12 cellular contexts compared by ENCODE assay signal in the genomic region with DNA sequence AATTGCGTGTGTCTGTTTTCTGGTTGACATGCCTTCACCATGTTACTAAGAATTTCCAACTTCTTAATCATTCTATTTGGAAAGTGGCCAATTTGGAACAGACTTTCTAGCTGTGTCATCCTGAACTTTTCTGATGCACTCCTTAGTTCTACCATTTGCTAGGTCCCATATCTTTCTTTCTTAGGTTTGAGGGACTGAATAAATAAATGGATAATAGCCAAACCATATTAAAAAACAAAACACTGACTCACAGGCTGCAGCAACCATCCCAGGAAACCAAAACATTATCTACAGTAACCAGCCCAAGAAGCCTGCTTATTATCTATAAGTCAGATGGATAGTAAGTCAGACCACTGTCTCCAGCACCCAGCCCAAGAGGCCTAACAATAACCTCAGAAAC. TPM values are rescaled to one million over a fixed set of nuclear protein-coding genes. Genes with fewer than 3 reads are reported as not detected.
DNase-seq lines count a peak whose midpoint lies in the region; ATAC-seq and TF ChIP-seq lines count a peak whose summit lies in the region.
"Had no signal": no experiment of that assay in that cellular context is flagged by ENCODE, and none has a peak within 500 bp of the region (broad histone marks: within the 10 kb centered on the region; RNA-seq: fewer than 3 reads in every experiment).

No MANE protein-coding gene starts in this region.

- H3K36me3 ChIP-seq in SJSA1 (no peaks in the 10 kb centered on the region), gastrocnemius medialis (no peaks in the 10 kb centered on the region)
- H3K36me3 ChIP-seq: prostate gland had no signal

- H3K9me3 Mint-ChIP-seq in activated CD4-positive, alpha-beta T cell treated with anti-CD3 and anti-CD28 coated beads, Interleukin-2, amount 10 ng/mL, durations not matched to agents 24 days and 14 days: no peaks in the 10 kb centered on the region

- H3K27ac Mint-ChIP-seq in activated CD4-positive, alpha-beta T cell treated with anti-CD3 and anti-CD28 coated beads, Interleukin-2, amount 10 ng/mL, durations not matched to agents 24 days and 14 days: no peak overlapping the region

- H3K9me3 ChIP-seq in SJSA1 (replicated peaks): no peaks in the 10 kb centered on the region
- no peaks in the 10 kb centered on the region for H3K9me3 ChIP-seq in gastrocnemius medialis
- H3K9me3 ChIP-seq: body of pancreas, prostate gland had no signal

- no peak for TF ChIP-seq CTCF in gastrocnemius medialis (IDR thresholded peaks at IDR 0.05 in 4 of 5, conservative IDR thresholded peaks at IDR 0.05 in 1 of 5)

- in situ Hi-C loops in gastrocnemius medialis (cut with MboI; ENCODE audit: low sequenced_read_pairs in 4 of 4): no loop called here

- intact Hi-C loops in gastrocnemius medialis (cut with DNase I; ENCODE audit: low total_unique reads): no loop called here
- intact Hi-C loops in activated CD4-positive, alpha-beta T cell treated with anti-CD3 and anti-CD28 coated beads, Interleukin-2, amount 10 ng/mL, durations not matched to agents 24 days and 14 days (cut with micrococcal nuclease): no loop called here

- H3K4me1 ChIP-seq in SJSA1 (replicated peaks) (peaks cover 47% of the 10 kb centered on the region), gastrocnemius medialis (peaks cover 21 to 33% of the 10 kb centered on the region in 2 donors)

- ATAC-seq in gastrocnemius medialis: peak; percentile 55 to 72
- ATAC-seq in GM19324 (IDR thresholded peaks at IDR 0.05; ENCODE audit: low FRiP score, unreplicated experiment): no peak
- ATAC-seq in HG02973 (IDR thresholded peaks at IDR 0.05; ENCODE audit: unreplicated experiment): no peak
- no peak for ATAC-seq in GM18498 (IDR thresholded peaks at IDR 0.05; ENCODE audit: unreplicated experiment)
- ATAC-seq: body of pancreas had no signal

- no peak for TF ChIP-seq POLR2A in gastrocnemius medialis (IDR thresholded peaks at IDR 0.05)

- peak overlapping the region; percentile 68 for H3K27ac ChIP-seq in SJSA1
- peak overlapping the region in 1 of 4 donors; percentile 5 for H3K27ac ChIP-seq in gastrocnemius medialis
- H3K27ac ChIP-seq: body of pancreas had no signal

- no peak overlapping the region for H3K4me3 Mint-ChIP-seq in activated CD4-positive, alpha-beta T cell treated with anti-CD3 and anti-CD28 coated beads, Interleukin-2, amount 10 ng/mL, durations not matched to agents 24 days and 14 days

- peak; percentile 91 for DNase-seq in ELR (ENCODE audit: low read depth)
- DNase-seq in SJSA1 (ENCODE audit: low read depth in 1 of 2, low spot score in 2 of 2): peak in 1 of 2 experiments; percentile 71
- DNase-seq in fibroblast of gingiva (ENCODE audit: low read depth): peak; percentile 86
- DNase-seq in gastrocnemius medialis: no peak
- no peak for DNase-seq in activated CD4-positive, alpha-beta T cell treated with anti-CD3 and anti-CD28 coated beads, Interleukin-2, amount 10 ng/mL, durations not matched to agents 24 days and 14 days
- DNase-seq: activated CD4-positive, alpha-beta T cell treated with anti-CD3 and anti-CD28 coated beads, Interleukin-2, amount 50 U/mL, for 48 hours; body of pancreas; Karpas-422 had no signal

- no peaks in the 10 kb centered on the region for H3K27me3 Mint-ChIP-seq in activated CD4-positive, alpha-beta T cell treated with anti-CD3 and anti-CD28 coated beads, Interleukin-2, amount 10 ng/mL, durations not matched to agents 24 days and 14 days

- H3K27me3 ChIP-seq in SJSA1 (replicated peaks) (no peaks in the 10 kb centered on the region), gastrocnemius medialis (no peaks in the 10 kb centered on the region)
- H3K27me3 ChIP-seq: body of pancreas had no signal

- H3K4me1 Mint-ChIP-seq in activated CD4-positive, alpha-beta T cell treated with anti-CD3 and anti-CD28 coated beads, Interleukin-2, amount 10 ng/mL, durations not matched to agents 24 days and 14 days: peaks cover 11% of the 10 kb centered on the region

- no peaks in the 10 kb centered on the region for H3K36me3 Mint-ChIP-seq in activated CD4-positive, alpha-beta T cell treated with anti-CD3 and anti-CD28 coated beads, Interleukin-2, amount 10 ng/mL, durations not matched to agents 24 days and 14 days (ENCODE audit: low read depth)

- H3K4me3 ChIP-seq in SJSA1 (no peak overlapping the region), gastrocnemius medialis (no peak overlapping the region)
- H3K4me3 ChIP-seq: body of pancreas, prostate gland had no signal

RNA-seq across cellular contexts. Expression of a gene that starts 57.5 kb away (rescaled TPM):
- total RNA-seq in SJSA1 (2014; rRNA removed; shearing (Covaris generic)): not detected in 2 replicates
- not detected for total RNA-seq in gastrocnemius medialis
- total RNA-seq in activated CD4-positive, alpha-beta T cell treated with anti-CD3 and anti-CD28 coated beads, Interleukin-2, amount 10 ng/mL, durations not matched to agents 24 days and 14 days: not detected in 2 replicates
- total RNA-seq: body of pancreas, prostate gland had no signal

Comparison
In these comparisons a context has a peak if more than half of its experiments do, and no peak if none do; other contexts are left out.
1. DNase-seq: peak in ELR (single experiment) and fibroblast of gingiva (single experiment); none in gastrocnemius medialis (0 of 2) and activated CD4-positive, alpha-beta T cell treated with anti-CD3 and anti-CD28 coated beads, Interleukin-2, amount 10 ng/mL, durations not matched to agents 24 days and 14 days (single experiment).
2. ATAC-seq: peak in gastrocnemius medialis (2 of 2); none in GM19324 (single experiment), HG02973 (single experiment) and GM18498 (single experiment).